8 cellular contexts compared by ENCODE assay signal in genomic region chr20:56400001-56400640, GRCh38. TPM values are rescaled to one million over a fixed set of nuclear protein-coding genes. Genes with fewer than 3 reads are reported as not detected.
DNase-seq lines count a peak whose midpoint lies in the region; ATAC-seq and TF ChIP-seq lines count a peak whose summit lies in the region.

No MANE protein-coding gene starts in this region.

- CTCF ChIA-PET in HEK293 (lab: Yijun Ruan, JAX), result interaction anchor here (0.7 to 1.4 kb wide), 5 partner anchors 9 to 151 kb away, joined by 3 to 4 read pairs (median 3); partner anchors contain the start of gene CASS4
- CTCF ChIA-PET in WTC11 (lab: Charles Lee), result no interaction called here

- 0 out of 2 replicates have a peak, but pooled peaks have one; percentile 13 for TF ChIP-seq CTCF in HEK293 (tag by site-specific recombination; IDR thresholded peaks at IDR 0.05)
- TF ChIP-seq CTCF in WTC11 (IDR thresholded peaks at IDR 0.05), result peak; percentile 70
- peak; percentile 67 to 85 (median 79) for TF ChIP-seq CTCF in testis (IDR thresholded peaks at IDR 0.05)

- H3K4me3 Mint-ChIP-seq in WTC11, result no peak overlapping the region

- ATAC-seq in WTC11, result no peak
- ATAC-seq in HG03139 (IDR thresholded peaks at IDR 0.05; ENCODE audit: unreplicated experiment), result no peak

- no peaks in the 10 kb centered on the region for H3K9me3 ChIP-seq in HEK293 (ENCODE audit: control insufficient read depth, insufficient read depth, low read depth, low read length)
- H3K9me3 ChIP-seq in testis, result no peaks in the 10 kb centered on the region

- H3K27ac Mint-ChIP-seq in WTC11, result no peak overlapping the region

- H3K27ac ChIP-seq in HEK293 (ENCODE audit: extremely low read depth, low read depth, low read length) (no peak overlapping the region), testis (no peak overlapping the region)

- TF ChIP-seq POLR2A in testis (IDR thresholded peaks at IDR 0.05), result no peak

- DNase-seq in GM03348 (ENCODE audit: low spot score) (peak; percentile 74), NCI-H2171 (lab: John Stamatoyannopoulos, UW) (peak; percentile 30), WTC11 (ENCODE audit: low spot score) (peak; percentile 32), dermis microvascular lymphatic vessel endothelial cell (ENCODE audit: low read depth in 2 of 2) (peak; percentile 61 to 82), midbrain (lab: John Stamatoyannopoulos, UW) (peak; percentile 67), testis (peak; percentile 85)

- H3K9me3 Mint-ChIP-seq in WTC11, result no peaks in the 10 kb centered on the region

- POLR2A ChIA-PET in HEK293 (lab: Yijun Ruan, JAX), result no interaction called here
- POLR2A ChIA-PET in WTC11 (lab: Charles Lee), result no interaction called here

- H3K4me3 ChIP-seq in HEK293 (ENCODE audit: low read depth, low read length), result no peak overlapping the region
- no peak overlapping the region for H3K4me3 ChIP-seq in testis

- H3K36me3 ChIP-seq in HEK293 (ENCODE audit: control insufficient read depth in 2 of 2, insufficient read depth in 1 of 2, low read length in 2 of 2) (peaks cover 56 to 98% of the 10 kb centered on the region in 2 experiments), testis (ENCODE audit: low read depth, missing control alignments) (no peaks in the 10 kb centered on the region)

- intact Hi-C loops in testis (cut with DNase I; ENCODE audit: low total_unique reads), result no loop called here

- H3K4me1 ChIP-seq in HEK293 (ENCODE audit: control insufficient read depth, insufficient read depth, low read length), result no peaks in the 10 kb centered on the region
- H3K4me1 ChIP-seq in testis, result no peaks in the 10 kb centered on the region

- H3K27me3 Mint-ChIP-seq in WTC11 (ENCODE audit: low read depth), result no peaks in the 10 kb centered on the region

- H3K36me3 Mint-ChIP-seq in WTC11, result peaks cover 78% of the 10 kb centered on the region

- no peaks in the 10 kb centered on the region for H3K4me1 Mint-ChIP-seq in WTC11

- H3K27me3 ChIP-seq in testis, result no peaks in the 10 kb centered on the region

TF ChIP-seq in HEK293, 187 proteins besides CTCF, POLR2A, EP300 and RAD21:
- TF ChIP-seq, protein P1, sequence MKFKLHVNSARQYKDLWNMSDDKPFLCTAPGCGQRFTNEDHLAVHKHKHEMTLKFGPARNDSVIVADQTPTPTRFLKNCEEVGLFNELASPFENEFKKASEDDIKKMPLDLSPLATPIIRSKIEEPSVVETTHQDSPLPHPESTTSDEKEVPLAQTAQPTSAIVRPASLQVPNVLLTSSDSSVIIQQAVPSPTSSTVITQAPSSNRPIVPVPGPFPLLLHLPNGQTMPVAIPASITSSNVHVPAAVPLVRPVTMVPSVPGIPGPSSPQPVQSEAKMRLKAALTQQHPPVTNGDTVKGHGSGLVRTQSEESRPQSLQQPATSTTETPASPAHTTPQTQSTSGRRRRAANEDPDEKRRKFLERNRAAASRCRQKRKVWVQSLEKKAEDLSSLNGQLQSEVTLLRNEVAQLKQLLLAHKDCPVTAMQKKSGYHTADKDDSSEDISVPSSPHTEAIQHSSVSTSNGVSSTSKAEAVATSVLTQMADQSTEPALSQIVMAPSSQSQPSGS (tag by site-specific recombination; IDR thresholded peaks at IDR 0.05; ENCODE audit: low read depth), result no peak
- TF ChIP-seq ZNF654 (tag by site-specific recombination; IDR thresholded peaks at IDR 0.05; ENCODE audit: low read depth), result peak; percentile 46

TF ChIP-seq in WTC11, 78 proteins besides CTCF, POLR2A, EP300 and RAD21:
- TF ChIP-seq FOXP1 (CRISPR knock-in tag; IDR thresholded peaks at IDR 0.05; ENCODE audit: borderline replicate concordance) (no peak), JUN (CRISPR knock-in tag; IDR thresholded peaks at IDR 0.05) (no peak), CREM (CRISPR knock-in tag; IDR thresholded peaks at IDR 0.05) (no peak), ELF4 (CRISPR knock-in tag; IDR thresholded peaks at IDR 0.05; ENCODE audit: low read depth) (no peak), EMX1 (CRISPR knock-in tag; IDR thresholded peaks at IDR 0.05) (no peak), ZNF671 (CRISPR knock-in tag; IDR thresholded peaks at IDR 0.05) (no peak), GABPB1 (CRISPR knock-in tag; IDR thresholded peaks at IDR 0.05) (no peak), E2F1 (CRISPR knock-in tag; IDR thresholded peaks at IDR 0.05) (no peak), ZNF121 (CRISPR knock-in tag; IDR thresholded peaks at IDR 0.05) (no peak), ZNF138 (CRISPR knock-in tag; conservative IDR thresholded peaks at IDR 0.05) (no peak), MYBL2 (CRISPR knock-in tag; IDR thresholded peaks at IDR 0.05) (no peak), NFYB (CRISPR knock-in tag; conservative IDR thresholded peaks at IDR 0.05; ENCODE audit: low read depth) (no peak), ATF1 (CRISPR knock-in tag; IDR thresholded peaks at IDR 0.05) (no peak)
- TF ChIP-seq, protein P2, sequence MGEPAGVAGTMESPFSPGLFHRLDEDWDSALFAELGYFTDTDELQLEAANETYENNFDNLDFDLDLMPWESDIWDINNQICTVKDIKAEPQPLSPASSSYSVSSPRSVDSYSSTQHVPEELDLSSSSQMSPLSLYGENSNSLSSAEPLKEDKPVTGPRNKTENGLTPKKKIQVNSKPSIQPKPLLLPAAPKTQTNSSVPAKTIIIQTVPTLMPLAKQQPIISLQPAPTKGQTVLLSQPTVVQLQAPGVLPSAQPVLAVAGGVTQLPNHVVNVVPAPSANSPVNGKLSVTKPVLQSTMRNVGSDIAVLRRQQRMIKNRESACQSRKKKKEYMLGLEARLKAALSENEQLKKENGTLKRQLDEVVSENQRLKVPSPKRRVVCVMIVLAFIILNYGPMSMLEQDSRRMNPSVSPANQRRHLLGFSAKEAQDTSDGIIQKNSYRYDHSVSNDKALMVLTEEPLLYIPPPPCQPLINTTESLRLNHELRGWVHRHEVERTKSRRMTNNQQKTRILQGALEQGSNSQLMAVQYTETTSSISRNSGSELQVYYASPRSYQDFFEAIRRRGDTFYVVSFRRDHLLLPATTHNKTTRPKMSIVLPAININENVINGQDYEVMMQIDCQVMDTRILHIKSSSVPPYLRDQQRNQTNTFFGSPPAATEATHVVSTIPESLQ (CRISPR knock-in tag; IDR thresholded peaks at IDR 0.05), result no peak
- TF ChIP-seq, protein P3, sequence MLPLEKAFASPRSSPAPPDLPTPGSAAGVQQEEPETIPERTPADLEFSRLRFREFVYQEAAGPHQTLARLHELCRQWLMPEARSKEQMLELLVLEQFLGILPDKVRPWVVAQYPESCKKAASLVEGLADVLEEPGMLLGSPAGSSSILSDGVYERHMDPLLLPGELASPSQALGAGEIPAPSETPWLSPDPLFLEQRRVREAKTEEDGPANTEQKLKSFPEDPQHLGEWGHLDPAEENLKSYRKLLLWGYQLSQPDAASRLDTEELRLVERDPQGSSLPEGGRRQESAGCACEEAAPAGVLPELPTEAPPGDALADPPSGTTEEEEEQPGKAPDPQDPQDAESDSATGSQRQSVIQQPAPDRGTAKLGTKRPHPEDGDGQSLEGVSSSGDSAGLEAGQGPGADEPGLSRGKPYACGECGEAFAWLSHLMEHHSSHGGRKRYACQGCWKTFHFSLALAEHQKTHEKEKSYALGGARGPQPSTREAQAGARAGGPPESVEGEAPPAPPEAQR (CRISPR knock-in tag; IDR thresholded peaks at IDR 0.05), result no peak
- TF ChIP-seq, protein P4, sequence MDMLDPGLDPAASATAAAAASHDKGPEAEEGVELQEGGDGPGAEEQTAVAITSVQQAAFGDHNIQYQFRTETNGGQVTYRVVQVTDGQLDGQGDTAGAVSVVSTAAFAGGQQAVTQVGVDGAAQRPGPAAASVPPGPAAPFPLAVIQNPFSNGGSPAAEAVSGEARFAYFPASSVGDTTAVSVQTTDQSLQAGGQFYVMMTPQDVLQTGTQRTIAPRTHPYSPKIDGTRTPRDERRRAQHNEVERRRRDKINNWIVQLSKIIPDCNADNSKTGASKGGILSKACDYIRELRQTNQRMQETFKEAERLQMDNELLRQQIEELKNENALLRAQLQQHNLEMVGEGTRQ (CRISPR knock-in tag; IDR thresholded peaks at IDR 0.05), result no peak

RNA-seq across cellular contexts. Expression of gene CSTF1, which starts 7.7 kb away (rescaled TPM):
- 53.9 to 58.5 TPM (median 54.2 TPM) in 3 replicates for total RNA-seq in WTC11 (2021)
- 22.6 and 35.3 TPM in 2 replicates for total RNA-seq in dermis microvascular lymphatic vessel endothelial cell
- 10 to 100 TPM; 41.8 to 53.3 TPM for total RNA-seq in testis
- 80.6 TPM for polyA plus RNA-seq in testis (ENCODE audit: insufficient read depth, low read depth, low replicate concordance)

RNA-seq across cellular contexts. Expression of gene AURKA, which starts 8.1 kb away (rescaled TPM):
- total RNA-seq in WTC11 (2021) (89.1 to 103 TPM (median 89.9 TPM) in 3 replicates), dermis microvascular lymphatic vessel endothelial cell (9.7 and 27.5 TPM in 2 replicates), testis (10 to 100 TPM; 27.2 to 35.4 TPM)
- polyA plus RNA-seq in testis (ENCODE audit: insufficient read depth, low read depth, low replicate concordance), result 87.6 TPM

RNA-seq across cellular contexts. Expression of gene CASS4, which starts 11.9 kb away (rescaled TPM):
- 0.11 to 0.14 TPM (median 0.13 TPM) in 3 replicates for total RNA-seq in WTC11 (2021)
- total RNA-seq in dermis microvascular lymphatic vessel endothelial cell, result under 0.01 and 0.13 TPM in 2 replicates
- 1 to 10 TPM in 1 of 2 donors, under 1 TPM in 1; 0.79 to 1.8 TPM for total RNA-seq in testis
- 0.92 TPM for polyA plus RNA-seq in testis (ENCODE audit: insufficient read depth, low read depth, low replicate concordance)

RNA-seq across cellular contexts. Expression of gene FAM210B, which starts 41.3 kb away (rescaled TPM):
- 16.5 to 19.1 TPM (median 16.5 TPM) in 3 replicates for total RNA-seq in WTC11 (2021)
- total RNA-seq in dermis microvascular lymphatic vessel endothelial cell, result 24.1 and 29.6 TPM in 2 replicates
- total RNA-seq in testis, result 10 to 100 TPM; 26.7 to 33.9 TPM
- polyA plus RNA-seq in testis (ENCODE audit: insufficient read depth, low read depth, low replicate concordance), result 29.5 TPM

Comparison
In these comparisons a context has a peak if more than half of its experiments do, and no peak if none do; other contexts are left out.
1. DNase-seq: peak in every context shown above with its lines; median percentile 85 in testis; 74 in GM03348; 72 in dermis microvascular lymphatic vessel endothelial cell; 67 in midbrain; 32 in WTC11; 30 in NCI-H2171.
2. CTCF ChIP-seq: peak in every context shown above with its lines; median percentile 79 in testis; 70 in WTC11; 13 in HEK293.